2 cellular contexts compared by ENCODE assay signal in genomic region chr15:66288093-66288492, GRCh38.
TF ChIP-seq lines count a peak whose summit lies in the region.

No MANE protein-coding gene starts in this region.

TF ChIP-seq in A549, 52 proteins besides CTCF, POLR2A, EP300 and RAD21:
- TF ChIP-seq HOXB13 (CRISPR knock-in tag; IDR thresholded peaks at IDR 0.05; ENCODE audit: low read depth) (no peak), TP53 (CRISPR knock-in tag; IDR thresholded peaks at IDR 0.05) (no peak), POLR2AphosphoS2 (conservative IDR thresholded peaks at IDR 0.05; ENCODE audit: low read length) (no peak), HEYL (CRISPR knock-in tag; IDR thresholded peaks at IDR 0.05) (no peak), RNF2 (IDR thresholded peaks at IDR 0.05; ENCODE audit: borderline replicate concordance, low read depth) (no peak), BCL3 (IDR thresholded peaks at IDR 0.05) (no peak), ATOH8 (CRISPR knock-in tag; IDR thresholded peaks at IDR 0.05; ENCODE audit: low read depth) (no peak), RFX5 (IDR thresholded peaks at IDR 0.05) (no peak), ZSCAN20 (CRISPR knock-in tag; IDR thresholded peaks at IDR 0.05) (no peak), USF2 (IDR thresholded peaks at IDR 0.05) (no peak), CBX2 (IDR thresholded peaks at IDR 0.05; ENCODE audit: borderline replicate concordance, low read depth) (no peak), CHD2 (IDR thresholded peaks at IDR 0.05; ENCODE audit: low read length, partially characterized antibody) (no peak), PHF8 (IDR thresholded peaks at IDR 0.05; ENCODE audit: borderline replicate concordance, low read depth) (no peak)

TF ChIP-seq in endothelial cell of umbilical vein, 7 proteins besides CTCF, POLR2A, EP300 and RAD21:
- TF ChIP-seq FOS (IDR thresholded peaks at IDR 0.05; ENCODE audit: borderline replicate concordance, insufficient read depth, low read length) = no peak
- no peak for TF ChIP-seq MYC (IDR thresholded peaks at IDR 0.05; ENCODE audit: low read depth, low read length)
- TF ChIP-seq GATA2 (IDR thresholded peaks at IDR 0.05; ENCODE audit: insufficient read depth, insufficient read length, low read depth, low read length) = no peak
- no peak for TF ChIP-seq EZH2 (IDR thresholded peaks at IDR 0.05; ENCODE audit: borderline replicate concordance, low read depth, low read length, severe bottlenecking)
- TF ChIP-seq MAX (IDR thresholded peaks at IDR 0.05; ENCODE audit: insufficient read depth, insufficient read length) = no peak
- TF ChIP-seq JUN (IDR thresholded peaks at IDR 0.05; ENCODE audit: borderline replicate concordance, insufficient read depth, insufficient read length, low read depth) = no peak
- no peak for TF ChIP-seq POLR2AphosphoS5 (IDR thresholded peaks at IDR 0.05; ENCODE audit: insufficient read depth, low read depth, low read length)
